ENCODE assay signal across 2 cellular contexts in genomic region chr17:32267690-32268205, GRCh38.
TF ChIP-seq lines count a peak whose summit lies in the region.

No MANE protein-coding gene starts in this region.

TF ChIP-seq in GM12878, 131 proteins besides CTCF, POLR2A, EP300 and RAD21:
- TF ChIP-seq GABPA (IDR thresholded peaks at IDR 0.05; ENCODE audit: low read depth) (no peak), JUNB (IDR thresholded peaks at IDR 0.05) (no peak)

TF ChIP-seq in GM12891, 5 proteins besides CTCF, POLR2A, EP300 and RAD21:
- TF ChIP-seq PAX5 (IDR thresholded peaks at IDR 0.05; ENCODE audit: insufficient read depth, low read length, severe bottlenecking) (no peak), TAF1 (IDR thresholded peaks at IDR 0.05; ENCODE audit: low read depth, low read length) (no peak), POLR2AphosphoS5 (IDR thresholded peaks at IDR 0.05; ENCODE audit: low read depth, low read length) (no peak), SPI1 (IDR thresholded peaks at IDR 0.05; ENCODE audit: low read depth, low read length) (no peak), POU2F2 (IDR thresholded peaks at IDR 0.05; ENCODE audit: low read depth, low read length) (no peak)
